Comparison of ENCODE assay signal across 8 cellular contexts in the genomic region with DNA sequence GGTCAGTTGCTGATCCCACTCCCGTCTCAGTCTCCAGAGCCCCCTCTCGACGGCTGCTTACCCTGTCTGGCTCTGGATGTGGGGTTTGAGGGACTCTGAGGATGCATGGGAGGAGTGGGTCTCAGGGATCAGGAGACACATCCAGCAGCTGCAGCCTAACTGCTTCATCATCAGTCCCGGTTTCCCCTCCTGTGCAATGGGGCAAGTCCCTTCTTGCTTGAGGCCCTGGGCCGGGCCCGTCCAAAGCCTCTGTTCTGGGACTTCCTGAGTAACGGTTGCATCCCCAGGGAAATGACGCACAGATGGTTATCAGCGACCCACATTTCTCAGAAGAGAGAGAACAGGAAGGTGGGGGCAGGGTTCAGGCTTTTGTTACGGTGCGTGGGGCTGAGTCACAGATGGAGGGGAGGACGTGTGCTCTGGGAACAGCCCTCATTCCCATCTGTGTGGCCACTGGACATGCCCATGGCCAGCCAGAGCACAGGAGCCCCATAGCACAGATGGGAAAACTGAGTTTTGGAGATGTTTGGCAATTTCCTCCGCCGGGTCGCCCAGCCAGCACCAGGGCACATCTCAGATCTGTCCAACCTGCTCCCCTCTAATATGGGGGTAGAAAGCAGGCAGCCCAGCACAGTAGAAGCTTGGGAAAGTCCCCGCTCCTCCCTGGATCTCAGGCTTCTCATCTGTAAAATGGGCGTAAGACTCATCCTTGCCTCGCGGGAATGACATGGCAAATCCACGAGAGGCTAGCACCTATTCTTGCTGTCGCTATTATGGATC. TPM values are rescaled to one million over a fixed set of nuclear protein-coding genes. Genes with fewer than 3 reads are reported as not detected.
DNase-seq lines count a peak whose midpoint lies in the region; ATAC-seq, FAIRE-seq and TF ChIP-seq lines count a peak whose summit lies in the region.

No MANE protein-coding gene starts in this region.

- H3K4me1 ChIP-seq in osteoblast (ENCODE audit: insufficient read depth, low read length), result peaks cover 10% of the 10 kb centered on the region

- no peaks in the 10 kb centered on the region for H4K20me1 ChIP-seq in osteoblast (ENCODE audit: insufficient read depth, low read length)

- peak overlapping the region; percentile 28 for H3K4me2 ChIP-seq in osteoblast (ENCODE audit: insufficient read depth, low read length)

- POLR2A ChIA-PET in BJ (lab: Charles Lee), result no interaction called here

- H3K9me3 ChIP-seq in osteoblast (ENCODE audit: low read depth, low read length), result no peaks in the 10 kb centered on the region

- DNase-seq in BJ (ENCODE audit: low read depth) (peak; percentile 96), NCI-H1436 treated with DMSO at 0.1 percent for 48 hours (lab: John Stamatoyannopoulos, UW) (peak; percentile 78), epidermal melanocyte (ENCODE audit: insufficient read length, low spot score) (peak; percentile 53), osteoblast (ENCODE audit: insufficient read length, low spot score, missing footprints) (peak; percentile 99), urothelium cell line (ENCODE audit: low spot score) (peak; percentile 85), middle frontal gyrus (ENCODE audit: extremely low spot score, low spot score) (no peak)
- DNase-seq in activated CD8-positive, alpha-beta memory T cell treated with anti-CD3 and anti-CD28 coated beads for 1 hour (ENCODE audit: extremely low read depth in 1 of 2, low read depth in 1 of 2), result peak; percentile 50 to 71

- FAIRE-seq in urothelium cell line (lab: Jason Lieb, UNC), result no peak

- no peak for TF ChIP-seq CTCF in BJ (IDR thresholded peaks at IDR 0.05; ENCODE audit: insufficient read depth, low read depth, low read length)
- TF ChIP-seq CTCF in osteoblast (IDR thresholded peaks at IDR 0.05; ENCODE audit: extremely low read depth, low read depth, low read length), result no peak

- H3K4me3 ChIP-seq in BJ (ENCODE audit: low read depth, low read length) (no peak overlapping the region), osteoblast (ENCODE audit: insufficient read depth, low read length) (no peak overlapping the region)

- H2AFZ ChIP-seq in osteoblast (ENCODE audit: low read length), result peak overlapping the region; percentile 56

- H3K27me3 ChIP-seq in BJ (ENCODE audit: control insufficient read depth, insufficient read depth, low read length), result no peaks in the 10 kb centered on the region
- H3K27me3 ChIP-seq in osteoblast (ENCODE audit: insufficient read depth, low read length), result peaks cover 2% of the 10 kb centered on the region

- no peaks in the 10 kb centered on the region for H3K79me2 ChIP-seq in osteoblast (ENCODE audit: insufficient read depth, low read length)

- CTCF ChIA-PET in BJ (lab: Yijun Ruan, JAX), result no interaction called here

- peak overlapping the region; percentile 77 for H3K27ac ChIP-seq in osteoblast (ENCODE audit: low read depth, low read length)

- H3K36me3 ChIP-seq in BJ (ENCODE audit: control insufficient read depth, insufficient read depth, low read length) (no peaks in the 10 kb centered on the region), osteoblast (ENCODE audit: insufficient read depth, low read length) (no peaks in the 10 kb centered on the region)

- peak; percentile 71 for ATAC-seq in GM21390 (IDR thresholded peaks at IDR 0.05; ENCODE audit: unreplicated experiment)

RNA-seq across cellular contexts. Expression of gene GNA15, which starts 19.3 kb away (rescaled TPM):
- polyA plus RNA-seq in BJ (2011; rRNA removed), result 0.06 TPM in 1 of 2 replicates, not detected in the other
- polyA minus RNA-seq in BJ (2011; rRNA and poly(A)+ RNA removed), result 0.24 TPM in 1 of 2 replicates, not detected in the other
- total RNA-seq in osteoblast, result 0.36 TPM in 1 of 2 replicates, not detected in the other

RNA-seq across cellular contexts. Expression of gene S1PR4, which starts 23.4 kb away (rescaled TPM):
- polyA plus RNA-seq in BJ (2011; rRNA removed), result not detected in 2 replicates
- not detected in 2 replicates for polyA minus RNA-seq in BJ (2011; rRNA and poly(A)+ RNA removed)
- not detected in 2 replicates for total RNA-seq in osteoblast

RNA-seq across cellular contexts. Expression of gene NCLN, which starts 30.6 kb away (rescaled TPM):
- polyA plus RNA-seq in BJ (2011; rRNA removed), result 45.3 and 75.8 TPM in 2 replicates
- polyA minus RNA-seq in BJ (2011; rRNA and poly(A)+ RNA removed), result 41.9 and 51.3 TPM in 2 replicates
- total RNA-seq in osteoblast, result 37.7 and 39.4 TPM in 2 replicates
